9 cellular contexts compared by ENCODE assay signal in the genomic region with DNA sequence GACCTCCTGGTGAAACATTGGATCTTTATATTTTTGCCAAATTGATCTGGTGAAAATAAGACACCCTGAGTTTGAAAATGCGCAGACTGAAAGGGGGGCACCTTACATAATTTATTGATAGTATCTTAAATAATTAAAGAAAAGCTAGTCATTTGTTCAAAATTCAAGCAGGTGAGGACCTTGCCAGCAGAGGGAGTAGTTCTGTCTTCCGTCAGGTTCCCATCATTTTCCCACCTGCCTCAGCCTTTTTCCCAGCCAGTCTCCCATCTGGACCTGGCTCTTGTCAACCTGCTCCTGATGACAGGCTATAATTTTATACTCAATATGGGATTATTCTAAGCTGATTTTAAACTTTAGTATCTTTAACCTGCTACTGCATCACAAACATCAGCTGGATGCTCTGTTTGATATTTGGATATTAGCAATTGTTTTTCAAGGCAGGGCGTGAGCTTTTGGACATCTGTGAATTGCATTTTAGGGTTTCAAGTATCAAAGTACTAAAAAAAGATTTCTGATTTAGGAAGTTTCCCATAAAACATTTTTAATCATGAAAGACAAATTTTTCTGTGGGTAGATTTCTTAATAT.
DNase-seq lines count a peak whose midpoint lies in the region; ATAC-seq and TF ChIP-seq lines count a peak whose summit lies in the region.
"Had no signal": no experiment of that assay in that cellular context is flagged by ENCODE, and none has a peak within 500 bp of the region (broad histone marks: within the 10 kb centered on the region; RNA-seq: fewer than 3 reads in every experiment).

No MANE protein-coding gene starts in this region.

- intact Hi-C loops in left colon (cut with DNase I, micrococcal nuclease): no loop called here
- intact Hi-C loops in CD4-positive, alpha-beta memory T cell (cut with micrococcal nuclease): no loop called here

- H3K27ac Mint-ChIP-seq in CD4-positive, alpha-beta memory T cell: no peak overlapping the region
- H3K27ac Mint-ChIP-seq in activated naive CD4-positive, alpha-beta T cell treated with anti-CD3 and anti-CD28 coated beads, Interleukin-2, amount 10 ng/mL, durations not matched to agents 7 days and 5 days: no peak overlapping the region

- H3K9me3 ChIP-seq in WERI-Rb-1 (ENCODE audit: severe bottlenecking): no peaks in the 10 kb centered on the region
- no peaks in the 10 kb centered on the region for H3K9me3 ChIP-seq in CD4-positive, alpha-beta memory T cell (ENCODE audit: control insufficient read depth in 1 of 2, low read length in 2 of 2)

- H3K27me3 ChIP-seq in GM06990 (replicated peaks; ENCODE audit: control insufficient read depth, insufficient read depth, low read length) (no peaks in the 10 kb centered on the region), WERI-Rb-1 (ENCODE audit: insufficient read depth, low read depth, severe bottlenecking) (no peaks in the 10 kb centered on the region)
- H3K27me3 ChIP-seq in CD4-positive, alpha-beta memory T cell (ENCODE audit: insufficient read depth, low read length): no peaks in the 10 kb centered on the region

- ATAC-seq in left colon: peak; percentile 40

- H3K36me3 Mint-ChIP-seq in CD4-positive, alpha-beta memory T cell: peaks cover 4 to 7% of the 10 kb centered on the region in 2 donors
- no peaks in the 10 kb centered on the region for H3K36me3 Mint-ChIP-seq in activated naive CD4-positive, alpha-beta T cell treated with anti-CD3 and anti-CD28 coated beads, Interleukin-2, amount 10 ng/mL, durations not matched to agents 7 days and 5 days

- H3K4me3 Mint-ChIP-seq in CD4-positive, alpha-beta memory T cell: no peak overlapping the region
- H3K4me3 Mint-ChIP-seq in activated naive CD4-positive, alpha-beta T cell treated with anti-CD3 and anti-CD28 coated beads, Interleukin-2, amount 10 ng/mL, durations not matched to agents 7 days and 5 days: no peak overlapping the region

- H3K27ac ChIP-seq in WERI-Rb-1: no peak overlapping the region
- no peak overlapping the region for H3K27ac ChIP-seq in CD4-positive, alpha-beta memory T cell (ENCODE audit: low read depth, low read length)
- H3K27ac ChIP-seq: skin epidermis had no signal

- POLR2A ChIA-PET in CD4-positive, alpha-beta memory T cell (lab: Charles Lee; ENCODE audit: partially characterized antibody): no interaction called here

- TF ChIP-seq CTCF in GM06990 (IDR thresholded peaks at IDR 0.05; ENCODE audit: insufficient read depth, low read length, poor library complexity, severe bottlenecking) (peak; percentile 61), WERI-Rb-1 (IDR thresholded peaks at IDR 0.05; ENCODE audit: low read depth, low read length) (peak; percentile 71)

- H3K36me3 ChIP-seq in GM06990 (ENCODE audit: control insufficient read depth, insufficient read depth, low read length) (no peaks in the 10 kb centered on the region), WERI-Rb-1 (no peaks in the 10 kb centered on the region)
- H3K36me3 ChIP-seq in CD4-positive, alpha-beta memory T cell (ENCODE audit: insufficient read depth, low read length): no peaks in the 10 kb centered on the region

- H3K4me1 ChIP-seq in CD4-positive, alpha-beta memory T cell (ENCODE audit: insufficient read depth, low read length): no peaks in the 10 kb centered on the region

- DNase-seq in GM06990 (ENCODE audit: extremely low read depth, insufficient read length): no peak
- peak; percentile 29 for DNase-seq in NCI-H1092 treated with DMSO at 0.1 percent for 48 hours (lab: John Stamatoyannopoulos, UW)
- peak; percentile 58 for DNase-seq in WERI-Rb-1
- peak in 1 of 2 donors; percentile 25 for DNase-seq in left colon
- DNase-seq in T-helper 2 cell: no peak
- no peak for DNase-seq in T-helper 9 cell
- no peak for DNase-seq in CD4-positive, alpha-beta memory T cell
- no peak for DNase-seq in activated naive CD4-positive, alpha-beta T cell treated with anti-CD3 and anti-CD28 coated beads, Interleukin-2, amount 10 ng/mL, durations not matched to agents 7 days and 5 days

- no peak overlapping the region for H3K4me3 ChIP-seq in GM06990 (replicated peaks; ENCODE audit: low read depth, low read length)
- no peak overlapping the region for H3K4me3 ChIP-seq in WERI-Rb-1 (ENCODE audit: low read depth, low read length)
- no peak overlapping the region for H3K4me3 ChIP-seq in CD4-positive, alpha-beta memory T cell (ENCODE audit: low read length in 2 of 2)
- H3K4me3 ChIP-seq: skin epidermis had no signal

- no peaks in the 10 kb centered on the region for H3K4me1 Mint-ChIP-seq in CD4-positive, alpha-beta memory T cell
- H3K4me1 Mint-ChIP-seq in activated naive CD4-positive, alpha-beta T cell treated with anti-CD3 and anti-CD28 coated beads, Interleukin-2, amount 10 ng/mL, durations not matched to agents 7 days and 5 days: no peaks in the 10 kb centered on the region

- CTCF ChIA-PET in CD4-positive, alpha-beta memory T cell (lab: Charles Lee; ENCODE audit: partially characterized antibody): interaction anchor here (0.6 to 2.8 kb wide), 3 partner anchors 9 to 332 kb away, joined by 3 to 9 read pairs (median 3); no protein-coding TSS in a partner anchor
- CTCF ChIA-PET in activated naive CD4-positive, alpha-beta T cell treated with anti-CD3 and anti-CD28 coated beads, Interleukin-2, amount 10 ng/mL, durations not matched to agents 7 days and 5 days (lab: Charles Lee): interaction anchor here (0.6 to 1.1 kb wide), 4 partner anchors 10 to 535 kb away, joined by 3 read pairs; no protein-coding TSS in a partner anchor

- no peaks in the 10 kb centered on the region for H3K27me3 Mint-ChIP-seq in CD4-positive, alpha-beta memory T cell
- H3K27me3 Mint-ChIP-seq in activated naive CD4-positive, alpha-beta T cell treated with anti-CD3 and anti-CD28 coated beads, Interleukin-2, amount 10 ng/mL, durations not matched to agents 7 days and 5 days: no peaks in the 10 kb centered on the region

- H3K9me3 Mint-ChIP-seq in CD4-positive, alpha-beta memory T cell: no peaks in the 10 kb centered on the region
- no peaks in the 10 kb centered on the region for H3K9me3 Mint-ChIP-seq in activated naive CD4-positive, alpha-beta T cell treated with anti-CD3 and anti-CD28 coated beads, Interleukin-2, amount 10 ng/mL, durations not matched to agents 7 days and 5 days

Comparison
In these comparisons a context has a peak if more than half of its experiments do, and no peak if none do; other contexts are left out.
1. DNase-seq: peak in NCI-H1092 treated with DMSO at 0.1 percent for 48 hours (single experiment) and WERI-Rb-1 (single experiment); none in GM06990 (single experiment), T-helper 2 cell (0 of 5), T-helper 9 cell (single experiment), CD4-positive, alpha-beta memory T cell (0 of 5) and activated naive CD4-positive, alpha-beta T cell treated with anti-CD3 and anti-CD28 coated beads, Interleukin-2, amount 10 ng/mL, durations not matched to agents 7 days and 5 days (single experiment).